In genomic region chr3:158471639-158472294, GRCh38 we compare ENCODE assay signal across 14 cellular contexts.
DNase-seq lines count a peak whose midpoint lies in the region; ATAC-seq, FAIRE-seq and TF ChIP-seq lines count a peak whose summit lies in the region.
"Had no signal": no experiment of that assay in that cellular context is flagged by ENCODE, and none has a peak within 500 bp of the region (broad histone marks: within the 10 kb centered on the region; RNA-seq: fewer than 3 reads in every experiment).

No MANE protein-coding gene starts in this region.

- DNase-seq in AG08395 (ENCODE audit: low spot score) (peak; percentile 73), HTR-8/SVneo (ENCODE audit: insufficient read length, low spot score) (peak; percentile 2), chondrocyte (ENCODE audit: low spot score) (no peak), HepG2 (ENCODE audit: low spot score) (peak; percentile 42), HuH-7.5 (ENCODE audit: low spot score) (no peak), NCI-H2107 (lab: John Stamatoyannopoulos, UW) (no peak)
- DNase-seq in activated naive CD8-positive, alpha-beta T cell treated with anti-CD3 and anti-CD28 coated beads for 36 hours = no peak
- DNase-seq: activated CD4-positive, alpha-beta T cell treated with anti-CD3 and anti-CD28 coated beads, Interleukin-2, amount 10 ng/mL, durations not matched to agents 24 days and 14 days; GDM1; kidney; stimulated activated CD4-positive, alpha-beta T cell treated with anti-CD3 and anti-CD28 coated beads, Interleukin-15, amount 100 ng/mL, for 24 hours had no signal

- BruUV-seq in HepG2 (replicated peaks; lab: Mats Ljungman, UMichigan) = no TSS peak

- H3K27ac ChIP-seq in HepG2 (ENCODE audit: extremely low read length, insufficient read depth, low read length) = no peak overlapping the region
- H3K27ac ChIP-seq: BLaER1 treated with 17β-estradiol and CSF1 and Interleukin-3, amounts not matched to agents 10 nM and 100 nM; vagina had no signal

- no peak overlapping the region for H3K4me3 ChIP-seq in HepG2 (replicated peaks in 1 of 3; ENCODE audit: insufficient read depth in 1 of 3, low read depth in 2 of 3, low read length in 3 of 3)
- H3K4me3 ChIP-seq: BLaER1 treated with 17β-estradiol and CSF1 and Interleukin-3, amounts not matched to agents 10 nM and 100 nM; vagina had no signal

- no peak overlapping the region for H2AFZ ChIP-seq in HepG2 (ENCODE audit: low read length)

- no peaks in the 10 kb centered on the region for H3K79me2 ChIP-seq in HepG2 (ENCODE audit: insufficient read depth, low read length)

- H3K4me2 ChIP-seq in HepG2 (ENCODE audit: low read depth, low read length) = no peak overlapping the region
- H3K4me2 ChIP-seq: BLaER1 treated with 17β-estradiol and CSF1 and Interleukin-3, amounts not matched to agents 10 nM and 100 nM had no signal

- no peaks in the 10 kb centered on the region for H3K9me3 ChIP-seq in HepG2 (ENCODE audit: low read length)
- H3K9me3 ChIP-seq: vagina had no signal

- ATAC-seq in HepG2 (peak; percentile 39; the same call in 1 of the 3 replicates), HG02884 (IDR thresholded peaks at IDR 0.05; ENCODE audit: unreplicated experiment) (no peak)

- no peaks in the 10 kb centered on the region for H4K20me1 ChIP-seq in HepG2 (ENCODE audit: insufficient read depth, low read length)
- H4K20me1 ChIP-seq: BLaER1 treated with 17β-estradiol and CSF1 and Interleukin-3, amounts not matched to agents 10 nM and 100 nM had no signal

- no peak overlapping the region for H3K9ac ChIP-seq in HepG2 (ENCODE audit: insufficient read depth, low read depth, low read length)
- H3K9ac ChIP-seq: BLaER1 treated with 17β-estradiol and CSF1 and Interleukin-3, amounts not matched to agents 10 nM and 100 nM had no signal

- POLR2A ChIA-PET in HepG2 (lab: Yijun Ruan, JAX) = no interaction called here

- no peak for TF ChIP-seq POLR2A in HepG2 (IDR thresholded peaks at IDR 0.05; ENCODE audit: insufficient read depth in 1 of 2, low read depth in 2 of 2, low read length in 2 of 2)

- TF ChIP-seq CTCF in chondrocyte (IDR thresholded peaks at IDR 0.05) (no peak), HepG2 (CRISPR knock-in tag; IDR thresholded peaks at IDR 0.05) (no peak)

- H3K4me1 ChIP-seq in HepG2 (ENCODE audit: insufficient read depth, low read length) = peaks cover 18% of the 10 kb centered on the region
- H3K4me1 ChIP-seq: BLaER1 treated with 17β-estradiol and CSF1 and Interleukin-3, amounts not matched to agents 10 nM and 100 nM; vagina had no signal

- H3K9me3 Mint-ChIP-seq in chondrocyte (ENCODE audit: low read depth) = no peaks in the 10 kb centered on the region
- no peaks in the 10 kb centered on the region for H3K9me3 Mint-ChIP-seq in activated naive CD8-positive, alpha-beta T cell treated with anti-CD3 and anti-CD28 coated beads for 36 hours
- H3K9me3 Mint-ChIP-seq: activated CD4-positive, alpha-beta T cell treated with anti-CD3 and anti-CD28 coated beads, Interleukin-2, amount 10 ng/mL, durations not matched to agents 24 days and 14 days had no signal

- peaks cover 19% of the 10 kb centered on the region for H3K4me1 Mint-ChIP-seq in chondrocyte (ENCODE audit: low read depth)
- no peaks in the 10 kb centered on the region for H3K4me1 Mint-ChIP-seq in activated naive CD8-positive, alpha-beta T cell treated with anti-CD3 and anti-CD28 coated beads for 36 hours
- H3K4me1 Mint-ChIP-seq: activated CD4-positive, alpha-beta T cell treated with anti-CD3 and anti-CD28 coated beads, Interleukin-2, amount 10 ng/mL, durations not matched to agents 24 days and 14 days had no signal

- in situ Hi-C loops in HepG2 (cut with HindIII; ENCODE audit: extremely low pct_ligation_motif_present, low pct_unique_long_range_greater_than_20kb) = no loop called here

- intact Hi-C loops in HepG2 (cut with micrococcal nuclease; ENCODE audit: unreplicated experiment) = no loop called here

- H3K36me3 Mint-ChIP-seq in chondrocyte (ENCODE audit: low read depth) = no peaks in the 10 kb centered on the region
- peaks cover 8% of the 10 kb centered on the region for H3K36me3 Mint-ChIP-seq in activated naive CD8-positive, alpha-beta T cell treated with anti-CD3 and anti-CD28 coated beads for 36 hours

- H3K27ac Mint-ChIP-seq in chondrocyte (ENCODE audit: unreplicated experiment) = peak overlapping the region; percentile 15
- no peak overlapping the region for H3K27ac Mint-ChIP-seq in activated naive CD8-positive, alpha-beta T cell treated with anti-CD3 and anti-CD28 coated beads for 36 hours
- H3K27ac Mint-ChIP-seq: activated CD4-positive, alpha-beta T cell treated with anti-CD3 and anti-CD28 coated beads, Interleukin-2, amount 10 ng/mL, durations not matched to agents 24 days and 14 days had no signal

- no peaks in the 10 kb centered on the region for H3K36me3 ChIP-seq in HepG2 (replicated peaks in 1 of 2; ENCODE audit: control insufficient read depth in 1 of 2, insufficient read depth in 2 of 2, low read length in 2 of 2)
- H3K36me3 ChIP-seq: vagina had no signal

- no peaks in the 10 kb centered on the region for H3K27me3 ChIP-seq in HepG2 (ENCODE audit: control insufficient read depth in 1 of 2, insufficient read depth in 2 of 2, low read length in 2 of 2)
- H3K27me3 ChIP-seq: BLaER1 treated with 17β-estradiol and CSF1 and Interleukin-3, amounts not matched to agents 10 nM and 100 nM; vagina had no signal

- FAIRE-seq in HTR-8/SVneo (lab: Jason Lieb, UNC) = no peak
- no peak for FAIRE-seq in HepG2 (lab: Jason Lieb, UNC)
- FAIRE-seq: kidney had no signal

- H3K4me3 Mint-ChIP-seq in chondrocyte (ENCODE audit: unreplicated experiment) = no peak overlapping the region
- no peak overlapping the region for H3K4me3 Mint-ChIP-seq in activated naive CD8-positive, alpha-beta T cell treated with anti-CD3 and anti-CD28 coated beads for 36 hours
- H3K4me3 Mint-ChIP-seq: activated CD4-positive, alpha-beta T cell treated with anti-CD3 and anti-CD28 coated beads, Interleukin-2, amount 10 ng/mL, durations not matched to agents 24 days and 14 days had no signal

- TF ChIP-seq RAD21 in HepG2 (CRISPR knock-in tag; IDR thresholded peaks at IDR 0.05) = no peak

- H3K27me3 Mint-ChIP-seq in chondrocyte (ENCODE audit: low read depth) = no peaks in the 10 kb centered on the region
- no peaks in the 10 kb centered on the region for H3K27me3 Mint-ChIP-seq in activated naive CD8-positive, alpha-beta T cell treated with anti-CD3 and anti-CD28 coated beads for 36 hours
- H3K27me3 Mint-ChIP-seq: activated CD4-positive, alpha-beta T cell treated with anti-CD3 and anti-CD28 coated beads, Interleukin-2, amount 10 ng/mL, durations not matched to agents 24 days and 14 days had no signal

- 19% methylated on average over 3 of the region's 3 CpGs for WGBS in HepG2 (ENCODE audit: low lambda C conversion rate)

- CTCF ChIA-PET in HepG2 (lab: Yijun Ruan, JAX; ENCODE audit: low intra/inter-chr PET ratio, low total read pairs) = no interaction called here

- TF ChIP-seq EP300 in HepG2 (IDR thresholded peaks at IDR 0.05; ENCODE audit: low read depth in 2 of 2, low read length in 2 of 2) (no peak; a peak in 1 of 4 replicates), HepG2 (CRISPR knock-in tag; IDR thresholded peaks at IDR 0.05; ENCODE audit: borderline replicate concordance) (no peak)

TF ChIP-seq in HepG2, 621 proteins besides CTCF, POLR2A, EP300 and RAD21 (continues in another document):
- TF ChIP-seq MED13 (CRISPR knock-in tag; IDR thresholded peaks at IDR 0.05) = no peak
- TF ChIP-seq ARID3A (IDR thresholded peaks at IDR 0.05; ENCODE audit: low read depth, low read length) = peak; percentile 54
- peak; percentile 36; the same call in 1 of the 2 replicates for TF ChIP-seq TCF7 (IDR thresholded peaks at IDR 0.05; ENCODE audit: low read depth)
- TF ChIP-seq FOXA3 (CRISPR knock-in tag; IDR thresholded peaks at IDR 0.05) = peak; percentile 78
- no peak for TF ChIP-seq MAZ (IDR thresholded peaks at IDR 0.05; ENCODE audit: borderline replicate concordance, low read depth, low read length)
- TF ChIP-seq MAZ (CRISPR knock-in tag; IDR thresholded peaks at IDR 0.05; ENCODE audit: low read depth) = no peak
- TF ChIP-seq TFAP4 (IDR thresholded peaks at IDR 0.05; ENCODE audit: borderline replicate concordance, low read depth) = peak; percentile 70; the same call in 1 of the 2 replicates
- TF ChIP-seq GABPB1 (CRISPR knock-in tag; IDR thresholded peaks at IDR 0.05) = no peak
- TF ChIP-seq RCOR2 (CRISPR knock-in tag; IDR thresholded peaks at IDR 0.05) = no peak
- TF ChIP-seq FOXA1 (IDR thresholded peaks at IDR 0.05) = peak; percentile 40; the same call in 1 of the 2 replicates
- peak; percentile 59 for TF ChIP-seq FOXA1 (CRISPR knock-in tag; IDR thresholded peaks at IDR 0.05)
- TF ChIP-seq GATAD2A (CRISPR knock-in tag; IDR thresholded peaks at IDR 0.05) = peak; percentile 43; the same call in 1 of the 2 replicates
- TF ChIP-seq CREM (IDR thresholded peaks at IDR 0.05) = 0 out of 2 replicates have a peak, but pooled peaks have one; percentile 18
- TF ChIP-seq CREM (CRISPR knock-in tag; IDR thresholded peaks at IDR 0.05) = no peak
- peak; percentile 29; the same call in 1 of the 2 replicates for TF ChIP-seq LCORL (IDR thresholded peaks at IDR 0.05)
- no peak for TF ChIP-seq LCORL (CRISPR knock-in tag; IDR thresholded peaks at IDR 0.05)
- 0 out of 2 replicates have a peak, but pooled peaks have one; percentile 14 for TF ChIP-seq MIXL1 (CRISPR knock-in tag; IDR thresholded peaks at IDR 0.05)
- TF ChIP-seq HNF4A (CRISPR knock-in tag; IDR thresholded peaks at IDR 0.05) = peak; percentile 47

Comparison
In these comparisons a context has a peak if more than half of its experiments do, and no peak if none do; other contexts are left out.
1. DNase-seq: peak in AG08395 (single experiment), HTR-8/SVneo (single experiment) and HepG2 (single experiment); none in chondrocyte (single experiment), HuH-7.5 (single experiment), activated naive CD8-positive, alpha-beta T cell treated with anti-CD3 and anti-CD28 coated beads for 36 hours (single experiment) and NCI-H2107 (single experiment).